Comparison of ENCODE assay signal across 4 cellular contexts in the genomic region with DNA sequence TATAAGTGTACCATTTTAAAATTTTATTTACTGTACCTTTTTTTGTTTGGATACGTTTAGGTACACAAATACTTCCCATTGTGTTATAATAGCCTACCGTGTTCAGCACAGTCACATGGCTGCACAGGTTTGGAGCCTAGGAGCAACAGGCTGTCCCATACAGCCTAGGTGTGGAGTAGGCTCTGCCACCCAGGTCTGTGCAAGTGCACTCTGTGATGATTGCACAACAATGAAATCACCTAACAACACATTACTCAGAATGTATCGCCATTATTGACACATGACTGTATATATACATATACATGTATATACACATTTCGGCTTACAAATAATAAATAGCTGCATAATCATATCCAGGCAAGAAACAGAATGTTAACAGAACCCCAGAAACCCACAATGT.
TF ChIP-seq lines count a peak whose summit lies in the region.

No MANE protein-coding gene starts in this region.

TF ChIP-seq in Ishikawa, 13 proteins besides CTCF, POLR2A, EP300 and RAD21:
- TF ChIP-seq TAF1 (IDR thresholded peaks at IDR 0.05; ENCODE audit: low read depth) (no peak), CEBPB (IDR thresholded peaks at IDR 0.05) (peak; percentile 44; the same call in 1 of the 2 replicates)
- TF ChIP-seq, protein P1, sequence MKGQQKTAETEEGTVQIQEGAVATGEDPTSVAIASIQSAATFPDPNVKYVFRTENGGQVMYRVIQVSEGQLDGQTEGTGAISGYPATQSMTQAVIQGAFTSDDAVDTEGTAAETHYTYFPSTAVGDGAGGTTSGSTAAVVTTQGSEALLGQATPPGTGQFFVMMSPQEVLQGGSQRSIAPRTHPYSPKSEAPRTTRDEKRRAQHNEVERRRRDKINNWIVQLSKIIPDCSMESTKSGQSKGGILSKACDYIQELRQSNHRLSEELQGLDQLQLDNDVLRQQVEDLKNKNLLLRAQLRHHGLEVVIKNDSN (IDR thresholded peaks at IDR 0.05): no peak

TF ChIP-seq in K562, 482 proteins besides CTCF, POLR2A, EP300 and RAD21:
- TF ChIP-seq CEBPG (CRISPR knock-in tag; IDR thresholded peaks at IDR 0.05) (no peak), CEBPG (tag; conservative IDR thresholded peaks at IDR 0.05 in 1 of 2, IDR thresholded peaks at IDR 0.05 in 1 of 2) (peak; percentile 46 to 67; a peak in 3 of 4 replicates), CEBPB (tag; IDR thresholded peaks at IDR 0.05) (peak; percentile 83), CBX3 (IDR thresholded peaks at IDR 0.05; ENCODE audit: borderline replicate concordance in 1 of 2, low read length in 2 of 2) (no peak)
TF ChIP-seq in K562: peak in this region for 2.

TF ChIP-seq in HepG2, 621 proteins besides CTCF, POLR2A, EP300 and RAD21:
- TF ChIP-seq ZNF282 (IDR thresholded peaks at IDR 0.05; ENCODE audit: partially characterized antibody) (no peak), CEBPG (CRISPR knock-in tag; IDR thresholded peaks at IDR 0.05) (peak; percentile 88), FOXO1 (CRISPR knock-in tag; IDR thresholded peaks at IDR 0.05) (no peak), RFXAP (CRISPR knock-in tag; IDR thresholded peaks at IDR 0.05; ENCODE audit: borderline replicate concordance) (no peak), FOSL1 (CRISPR knock-in tag; IDR thresholded peaks at IDR 0.05; ENCODE audit: borderline replicate concordance) (no peak), RFX5 (IDR thresholded peaks at IDR 0.05; ENCODE audit: low read depth, low read length) (peak; percentile 93), FOSL2 (CRISPR knock-in tag; IDR thresholded peaks at IDR 0.05) (0 out of 2 replicates have a peak, but pooled peaks have one; percentile 28), CEBPB (IDR thresholded peaks at IDR 0.05; ENCODE audit: borderline replicate concordance, low read depth, low read length) (peak; percentile 98)
- TF ChIP-seq, protein P2, sequence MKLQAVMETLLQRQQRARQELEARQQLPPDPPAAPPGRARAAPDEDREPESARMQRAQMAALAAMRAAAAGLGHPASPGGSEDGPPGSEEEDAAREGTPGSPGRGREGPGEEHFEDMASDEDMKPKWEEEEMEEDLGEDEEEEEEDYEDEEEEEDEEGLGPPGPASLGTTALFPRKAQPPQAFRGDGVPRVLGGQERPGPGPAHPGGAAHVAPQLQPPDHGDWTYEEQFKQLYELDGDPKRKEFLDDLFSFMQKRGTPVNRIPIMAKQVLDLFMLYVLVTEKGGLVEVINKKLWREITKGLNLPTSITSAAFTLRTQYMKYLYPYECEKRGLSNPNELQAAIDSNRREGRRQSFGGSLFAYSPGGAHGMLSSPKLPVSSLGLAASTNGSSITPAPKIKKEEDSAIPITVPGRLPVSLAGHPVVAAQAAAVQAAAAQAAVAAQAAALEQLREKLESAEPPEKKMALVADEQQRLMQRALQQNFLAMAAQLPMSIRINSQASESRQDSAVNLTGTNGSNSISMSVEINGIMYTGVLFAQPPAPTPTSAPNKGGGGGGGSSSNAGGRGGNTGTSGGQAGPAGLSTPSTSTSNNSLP (IDR thresholded peaks at IDR 0.05; ENCODE audit: low read depth, low read length): peak; percentile 20; the same call in 1 of the 2 replicates
- TF ChIP-seq, protein P3, sequence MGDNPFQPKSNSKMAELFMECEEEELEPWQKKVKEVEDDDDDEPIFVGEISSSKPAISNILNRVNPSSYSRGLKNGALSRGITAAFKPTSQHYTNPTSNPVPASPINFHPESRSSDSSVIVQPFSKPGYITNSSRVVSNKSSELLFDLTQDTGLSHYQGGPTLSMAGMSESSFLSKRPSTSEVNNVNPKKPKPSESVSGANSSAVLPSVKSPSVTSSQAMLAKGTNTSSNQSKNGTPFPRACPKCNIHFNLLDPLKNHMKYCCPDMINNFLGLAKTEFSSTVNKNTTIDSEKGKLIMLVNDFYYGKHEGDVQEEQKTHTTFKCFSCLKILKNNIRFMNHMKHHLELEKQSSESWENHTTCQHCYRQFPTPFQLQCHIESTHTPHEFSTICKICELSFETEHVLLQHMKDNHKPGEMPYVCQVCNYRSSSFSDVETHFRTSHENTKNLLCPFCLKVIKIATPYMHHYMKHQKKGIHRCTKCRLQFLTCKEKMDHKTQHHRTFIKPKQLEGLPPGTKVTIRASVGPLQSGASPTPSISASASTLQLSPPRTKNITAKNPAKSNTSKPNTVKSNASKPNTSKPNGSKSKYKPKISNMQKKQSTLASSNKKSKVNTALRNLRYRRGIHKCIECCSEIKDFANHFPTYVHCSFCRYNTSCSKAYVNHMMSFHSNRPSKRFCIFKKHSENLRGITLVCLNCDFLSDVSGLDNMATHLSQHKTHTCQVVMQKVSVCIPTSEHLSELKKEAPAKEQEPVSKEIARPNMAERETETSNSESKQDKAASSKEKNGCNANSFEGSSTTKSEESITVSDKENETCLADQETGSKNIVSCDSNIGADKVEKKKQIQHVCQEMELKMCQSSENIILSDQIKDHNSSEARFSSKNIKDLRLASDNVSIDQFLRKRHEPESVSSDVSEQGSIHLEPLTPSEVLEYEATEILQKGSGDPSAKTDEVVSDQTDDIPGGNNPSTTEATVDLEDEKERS (CRISPR knock-in tag; IDR thresholded peaks at IDR 0.05): no peak
- TF ChIP-seq, protein P4, sequence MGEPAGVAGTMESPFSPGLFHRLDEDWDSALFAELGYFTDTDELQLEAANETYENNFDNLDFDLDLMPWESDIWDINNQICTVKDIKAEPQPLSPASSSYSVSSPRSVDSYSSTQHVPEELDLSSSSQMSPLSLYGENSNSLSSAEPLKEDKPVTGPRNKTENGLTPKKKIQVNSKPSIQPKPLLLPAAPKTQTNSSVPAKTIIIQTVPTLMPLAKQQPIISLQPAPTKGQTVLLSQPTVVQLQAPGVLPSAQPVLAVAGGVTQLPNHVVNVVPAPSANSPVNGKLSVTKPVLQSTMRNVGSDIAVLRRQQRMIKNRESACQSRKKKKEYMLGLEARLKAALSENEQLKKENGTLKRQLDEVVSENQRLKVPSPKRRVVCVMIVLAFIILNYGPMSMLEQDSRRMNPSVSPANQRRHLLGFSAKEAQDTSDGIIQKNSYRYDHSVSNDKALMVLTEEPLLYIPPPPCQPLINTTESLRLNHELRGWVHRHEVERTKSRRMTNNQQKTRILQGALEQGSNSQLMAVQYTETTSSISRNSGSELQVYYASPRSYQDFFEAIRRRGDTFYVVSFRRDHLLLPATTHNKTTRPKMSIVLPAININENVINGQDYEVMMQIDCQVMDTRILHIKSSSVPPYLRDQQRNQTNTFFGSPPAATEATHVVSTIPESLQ (CRISPR knock-in tag; conservative IDR thresholded peaks at IDR 0.05): no peak

TF ChIP-seq in GM12891, 5 proteins besides CTCF, POLR2A, EP300 and RAD21:
- TF ChIP-seq SPI1 (IDR thresholded peaks at IDR 0.05; ENCODE audit: low read depth, low read length): no peak
- no peak for TF ChIP-seq POLR2AphosphoS5 (IDR thresholded peaks at IDR 0.05; ENCODE audit: low read depth, low read length)
- TF ChIP-seq PAX5 (IDR thresholded peaks at IDR 0.05; ENCODE audit: insufficient read depth, low read length, severe bottlenecking): no peak
